ENCODE assay signal across 15 cellular contexts in the genomic region with DNA sequence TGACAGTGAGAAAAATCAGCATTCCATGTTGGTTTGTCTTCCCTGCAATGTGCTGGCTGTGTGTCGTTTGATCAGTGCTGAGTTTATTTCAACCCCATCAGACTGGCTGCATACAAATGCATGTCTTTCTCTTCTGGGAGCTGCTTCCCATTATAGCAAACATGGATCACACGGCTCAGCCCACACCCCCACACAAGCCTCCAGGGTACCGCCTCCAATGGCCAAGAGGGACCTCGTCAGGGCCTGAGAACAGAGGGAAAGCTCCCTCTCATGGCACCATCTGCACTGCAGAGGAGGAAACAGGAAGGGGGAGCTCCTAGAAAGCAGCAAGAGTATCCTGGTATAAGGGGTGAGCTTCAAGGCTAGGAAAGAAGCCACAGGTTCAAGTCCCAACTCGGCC.
DNase-seq lines count a peak whose midpoint lies in the region; ATAC-seq and TF ChIP-seq lines count a peak whose summit lies in the region.
"Had no signal": no experiment of that assay in that cellular context is flagged by ENCODE, and none has a peak within 500 bp of the region (broad histone marks: within the 10 kb centered on the region; RNA-seq: fewer than 3 reads in every experiment).

No MANE protein-coding gene starts in this region.

- H3K4me1 ChIP-seq in right cardiac atrium (ENCODE audit: control insufficient read depth, insufficient read depth, low read length) (peaks cover 2% of the 10 kb centered on the region), endodermal cell (ENCODE audit: control insufficient read depth, insufficient read depth, low read length) (no peaks in the 10 kb centered on the region), mesendoderm (ENCODE audit: control insufficient read depth, low read depth, low read length) (no peaks in the 10 kb centered on the region)

- H3K27me3 Mint-ChIP-seq in endodermal cell (ENCODE audit: insufficient read depth): no peaks in the 10 kb centered on the region
- H3K27me3 Mint-ChIP-seq in activated T-helper 17 cell treated with anti-CD3 and anti-CD28 coated beads, Interleukin-2, amount 50 U/mL, for 72 hours: no peaks in the 10 kb centered on the region
- H3K27me3 Mint-ChIP-seq in T-helper 17 cell: no peaks in the 10 kb centered on the region

- H3K27ac Mint-ChIP-seq in endodermal cell (no peak overlapping the region), T-helper 17 cell (no peak overlapping the region)
- H3K27ac Mint-ChIP-seq in activated T-helper 17 cell treated with anti-CD3 and anti-CD28 coated beads, Interleukin-2, amount 50 U/mL, for 72 hours: no peak overlapping the region

- no peak overlapping the region for H3K4me2 ChIP-seq in mesendoderm (ENCODE audit: low read length)
- H3K4me2 ChIP-seq: KMS-11 had no signal

- H2BK5ac ChIP-seq in mesendoderm (ENCODE audit: low read length): no peak overlapping the region

- H3K9me3 ChIP-seq in right cardiac atrium (ENCODE audit: control insufficient read depth, low read length) (no peaks in the 10 kb centered on the region), endodermal cell (ENCODE audit: control insufficient read depth, low read length) (peaks cover 8% of the 10 kb centered on the region), T-helper 17 cell (ENCODE audit: control insufficient read depth, low read length, poor library complexity, severe bottlenecking) (no peaks in the 10 kb centered on the region)

- H3K9me3 Mint-ChIP-seq in endodermal cell: peaks cover 6% of the 10 kb centered on the region
- peaks cover 7% of the 10 kb centered on the region for H3K9me3 Mint-ChIP-seq in activated T-helper 17 cell treated with anti-CD3 and anti-CD28 coated beads, Interleukin-2, amount 50 U/mL, for 72 hours

- H3K36me3 ChIP-seq in endodermal cell (ENCODE audit: control insufficient read depth, insufficient read depth, low read length) (no peaks in the 10 kb centered on the region), mesendoderm (ENCODE audit: control insufficient read depth, insufficient read depth, low read length) (no peaks in the 10 kb centered on the region)

- peaks cover 5% of the 10 kb centered on the region for H3K79me1 ChIP-seq in mesendoderm (ENCODE audit: low read length)

- no peak overlapping the region for H2BK15ac ChIP-seq in mesendoderm (replicated peaks; ENCODE audit: low read depth)

- H3K18ac ChIP-seq in mesendoderm (ENCODE audit: low read length): no peak overlapping the region

- H3K27me3 ChIP-seq in right cardiac atrium (ENCODE audit: control insufficient read depth, insufficient read depth) (no peaks in the 10 kb centered on the region), endodermal cell (ENCODE audit: control insufficient read depth, insufficient read depth, low read length, poor library complexity, severe bottlenecking) (no peaks in the 10 kb centered on the region), mesendoderm (ENCODE audit: insufficient read depth, low read length, poor library complexity) (no peaks in the 10 kb centered on the region)

- no peak overlapping the region for H2AK5ac ChIP-seq in mesendoderm (ENCODE audit: low read length)

- ATAC-seq in left ventricle myocardium superior: peak; percentile 58
- ATAC-seq in right cardiac atrium: no peak
- no peak for ATAC-seq in activated T-helper 17 cell treated with anti-CD3 and anti-CD28 coated beads, Interleukin-2, amount 50 U/mL, for 72 hours (replicated peaks)
- ATAC-seq in T-helper 17 cell: no peak

- H3K56ac ChIP-seq in mesendoderm (ENCODE audit: low read length): no peak overlapping the region

- no peak overlapping the region for H3K23ac ChIP-seq in mesendoderm (ENCODE audit: low read length)

- 74% methylated on average over 5 of the region's 5 CpGs for WGBS in right cardiac atrium
- WGBS in endodermal cell (ENCODE audit: insufficient coverage in 1 of 2, insufficient read length in 1 of 2), 2 experiments: 90 to 96% methylated on average over 2 to 5 of the region's 5 CpGs
- WGBS in mesendoderm (ENCODE audit: extremely low coverage, insufficient coverage, low lambda C conversion rate): no CpG with 5 or more reads among the region's 5 CpGs

- no peak for DNase-seq in left ventricle myocardium superior
- DNase-seq in right cardiac atrium: no peak
- DNase-seq in endodermal cell: peak; percentile 63
- peak; percentile 75 for DNase-seq in mesendoderm
- DNase-seq in stimulated activated CD4-positive, alpha-beta T cell treated with anti-CD3 and anti-CD28 coated beads, Interleukin-2, amount 100 ng/mL, for 48 hours: no peak
- DNase-seq in NCI-H1930 (lab: John Stamatoyannopoulos, UW): no peak
- no peak for DNase-seq in T-helper 17 cell
- DNase-seq: DMS53, GM23248, NCI-H1092, NCI-H1694, NCI-H2171, NCI-H82 had no signal

- peaks cover 2% of the 10 kb centered on the region for H3K79me2 ChIP-seq in mesendoderm (ENCODE audit: control insufficient read depth, insufficient read depth, low read length)

- H3K4me3 Mint-ChIP-seq in endodermal cell (no peak overlapping the region), T-helper 17 cell (no peak overlapping the region)
- no peak overlapping the region for H3K4me3 Mint-ChIP-seq in activated T-helper 17 cell treated with anti-CD3 and anti-CD28 coated beads, Interleukin-2, amount 50 U/mL, for 72 hours

- H2BK120ac ChIP-seq in mesendoderm (ENCODE audit: low read depth, low read length): no peak overlapping the region

- H3K4me3 ChIP-seq in right cardiac atrium (ENCODE audit: low read length) (no peak overlapping the region), endodermal cell (ENCODE audit: low read length) (no peak overlapping the region), mesendoderm (ENCODE audit: low read length) (no peak overlapping the region)
- H3K4me3 ChIP-seq: GM23248 had no signal

- no peaks in the 10 kb centered on the region for H3K4me1 Mint-ChIP-seq in endodermal cell
- no peaks in the 10 kb centered on the region for H3K4me1 Mint-ChIP-seq in activated T-helper 17 cell treated with anti-CD3 and anti-CD28 coated beads, Interleukin-2, amount 50 U/mL, for 72 hours
- no peaks in the 10 kb centered on the region for H3K4me1 Mint-ChIP-seq in T-helper 17 cell

- no peak overlapping the region for H4K8ac ChIP-seq in mesendoderm (ENCODE audit: low read depth, low read length)

- H3K36me3 Mint-ChIP-seq in endodermal cell (ENCODE audit: low read depth) (peaks cover 2% of the 10 kb centered on the region), T-helper 17 cell (ENCODE audit: low read depth) (peaks cover 2% of the 10 kb centered on the region)
- no peaks in the 10 kb centered on the region for H3K36me3 Mint-ChIP-seq in activated T-helper 17 cell treated with anti-CD3 and anti-CD28 coated beads, Interleukin-2, amount 50 U/mL, for 72 hours (ENCODE audit: low read depth)

- no peak overlapping the region for H3K27ac ChIP-seq in right cardiac atrium (ENCODE audit: low read length)
- H3K27ac ChIP-seq in endodermal cell (ENCODE audit: low read depth, low read length): no peak overlapping the region
- no peak overlapping the region for H3K27ac ChIP-seq in mesendoderm (ENCODE audit: low read depth, low read length)
- H3K27ac ChIP-seq: GM23248, KMS-11 had no signal

- peak; percentile 17 for TF ChIP-seq CTCF in endodermal cell (conservative IDR thresholded peaks at IDR 0.05)

- intact Hi-C loops in left ventricle myocardium superior (cut with micrococcal nuclease): no loop called here
- intact Hi-C loops in right cardiac atrium (cut with DNase I): no loop called here

- no peak overlapping the region for H3K9ac ChIP-seq in endodermal cell (ENCODE audit: extremely low read depth, low read length, poor library complexity, severe bottlenecking)
- no peak overlapping the region for H3K9ac ChIP-seq in mesendoderm (ENCODE audit: low read length)
- H3K9ac ChIP-seq: GM23248, KMS-11 had no signal

- no peak overlapping the region for H4K5ac ChIP-seq in mesendoderm (ENCODE audit: low read length)

- no peak overlapping the region for H3K4ac ChIP-seq in mesendoderm (ENCODE audit: low read depth, low read length)

Comparison
In these comparisons a context has a peak if more than half of its experiments do, and no peak if none do; other contexts are left out.
1. DNase-seq: peak in endodermal cell (single experiment) and mesendoderm (single experiment); none in left ventricle myocardium superior (single experiment), right cardiac atrium (0 of 3), stimulated activated CD4-positive, alpha-beta T cell treated with anti-CD3 and anti-CD28 coated beads, Interleukin-2, amount 100 ng/mL, for 48 hours (0 of 2), NCI-H1930 (0 of 2) and T-helper 17 cell (0 of 3).